9 cellular contexts compared by ENCODE assay signal in genomic region chr2:100984892-100985307, GRCh38. TPM values are rescaled to one million over a fixed set of nuclear protein-coding genes. Genes with fewer than 3 reads are reported as not detected.
DNase-seq lines count a peak whose midpoint lies in the region; ATAC-seq and TF ChIP-seq lines count a peak whose summit lies in the region.
"Had no signal": no experiment of that assay in that cellular context is flagged by ENCODE, and none has a peak within 500 bp of the region (broad histone marks: within the 10 kb centered on the region; RNA-seq: fewer than 3 reads in every experiment).

No MANE protein-coding gene starts in this region.

- no peaks in the 10 kb centered on the region for H3F3A ChIP-seq in GM23338 (replicated peaks; ENCODE audit: low read depth)

- H2AFZ ChIP-seq in GM23338: no peak overlapping the region

- H3K27me3 ChIP-seq in CD8-positive, alpha-beta memory T cell (ENCODE audit: insufficient read depth, low read length, poor library complexity, severe bottlenecking): no peaks in the 10 kb centered on the region
- no peaks in the 10 kb centered on the region for H3K27me3 ChIP-seq in GM23338 (ENCODE audit: insufficient read depth)

- H3K27me3 Mint-ChIP-seq in CD8-positive, alpha-beta memory T cell: no peaks in the 10 kb centered on the region
- H3K27me3 Mint-ChIP-seq in GM23338 (ENCODE audit: insufficient read depth, low read depth, poor library complexity): no peaks in the 10 kb centered on the region
- H3K27me3 Mint-ChIP-seq: IgD-negative memory B cell had no signal

- DNase-seq in CD8-positive, alpha-beta memory T cell: peak; percentile 57 to 84 (median 67)
- peak; percentile 91 for DNase-seq in GM23338 (ENCODE audit: low spot score)
- peak; percentile 49 for DNase-seq in NCI-H2171 treated with DMSO at 0.1 percent for 48 hours (lab: John Stamatoyannopoulos, UW)
- DNase-seq in activated CD4-positive, alpha-beta T cell treated with anti-CD3 and anti-CD28 coated beads for 1 hour: peak; percentile 69
- DNase-seq in cerebellar cortex (ENCODE audit: low spot score): peak; percentile 76
- DNase-seq in left colon: peak; percentile 58 to 76
- peak; percentile 81 for DNase-seq in stimulated activated CD4-positive, alpha-beta T cell treated with anti-CD3 and anti-CD28 coated beads, Interleukin-4, amount 100 ng/mL, for 1 hour

- peaks cover 0 to 3% (median 2%) of the 10 kb centered on the region in 3 donors for H3K4me1 Mint-ChIP-seq in CD8-positive, alpha-beta memory T cell
- H3K4me1 Mint-ChIP-seq in GM23338: peaks cover 25% of the 10 kb centered on the region

- no peak overlapping the region for H3K27ac ChIP-seq in CD8-positive, alpha-beta memory T cell (ENCODE audit: low read depth, low read length)
- H3K27ac ChIP-seq in GM23338 (ENCODE audit: low read depth): no peak overlapping the region

- H3K4me3 ChIP-seq in CD8-positive, alpha-beta memory T cell (ENCODE audit: low read length): no peak overlapping the region
- no peak overlapping the region for H3K4me3 ChIP-seq in GM23338

- H3K9me3 Mint-ChIP-seq in CD8-positive, alpha-beta memory T cell: no peaks in the 10 kb centered on the region
- H3K9me3 Mint-ChIP-seq in GM23338: no peaks in the 10 kb centered on the region

- TF ChIP-seq CTCF in GM23338 (conservative IDR thresholded peaks at IDR 0.05; ENCODE audit: low read depth in 2 of 2): peak; percentile 88 to 95

- POLR2A ChIA-PET in CD8-positive, alpha-beta memory T cell (lab: Charles Lee): no interaction called here

- peak overlapping the region in 1 of 7 donors; percentile 34 for H3K4me3 Mint-ChIP-seq in CD8-positive, alpha-beta memory T cell
- no peak overlapping the region for H3K4me3 Mint-ChIP-seq in GM23338
- H3K4me3 Mint-ChIP-seq: IgD-negative memory B cell had no signal

- intact Hi-C loops in left colon (cut with DNase I, micrococcal nuclease): loop anchor here (2.0 to 10.0 kb wide), 3 partner anchors 254 to 378 kb away; no protein-coding TSS in a partner anchor

- peaks cover 0 to 2% (median 0%) of the 10 kb centered on the region in 3 donors for H3K36me3 Mint-ChIP-seq in CD8-positive, alpha-beta memory T cell
- H3K36me3 Mint-ChIP-seq in GM23338 (ENCODE audit: low read depth): peaks cover 3% of the 10 kb centered on the region; the same call in 1 of the 3 replicates
- H3K36me3 Mint-ChIP-seq: IgD-negative memory B cell had no signal

- CTCF ChIA-PET in CD8-positive, alpha-beta memory T cell (lab: Charles Lee): interaction anchor here (0.7 to 8.0 kb wide), 5 partner anchors 8 to 391 kb away, joined by 3 to 106 read pairs (median 3); no protein-coding TSS in a partner anchor

- no peaks in the 10 kb centered on the region for H3K9me3 ChIP-seq in CD8-positive, alpha-beta memory T cell (ENCODE audit: low read length)

- peak overlapping the region in 2 of 8 donors; percentile 5 to 35 for H3K27ac Mint-ChIP-seq in CD8-positive, alpha-beta memory T cell
- no peak overlapping the region for H3K27ac Mint-ChIP-seq in GM23338
- H3K27ac Mint-ChIP-seq: IgD-negative memory B cell had no signal

- no peaks in the 10 kb centered on the region for H3K36me3 ChIP-seq in CD8-positive, alpha-beta memory T cell (ENCODE audit: insufficient read depth, low read length)
- H3K36me3 ChIP-seq in GM23338 (ENCODE audit: insufficient read depth): no peaks in the 10 kb centered on the region

- H3K9me2 ChIP-seq in GM23338 (ENCODE audit: insufficient read depth): no peaks in the 10 kb centered on the region

- ATAC-seq in GM23338: peak; percentile 81
- peak; percentile 79 for ATAC-seq in left colon
- ATAC-seq in GM18520 (IDR thresholded peaks at IDR 0.05; ENCODE audit: unreplicated experiment): no peak

- H3K4me2 ChIP-seq in GM23338: no peak overlapping the region

- H3K79me2 ChIP-seq in GM23338 (replicated peaks; ENCODE audit: insufficient read depth): no peaks in the 10 kb centered on the region

- no peaks in the 10 kb centered on the region for H4K20me1 ChIP-seq in GM23338 (replicated peaks; ENCODE audit: insufficient read depth)

- no peaks in the 10 kb centered on the region for H3K4me1 ChIP-seq in CD8-positive, alpha-beta memory T cell (ENCODE audit: insufficient read depth, low read length)
- peaks cover 6% of the 10 kb centered on the region; the same call in 1 of the 2 replicates for H3K4me1 ChIP-seq in GM23338 (ENCODE audit: insufficient read depth)

TF ChIP-seq in GM23338, 12 proteins besides CTCF, POLR2A, EP300 and RAD21:
- no peak for TF ChIP-seq NANOG (IDR thresholded peaks at IDR 0.05; ENCODE audit: borderline replicate concordance)
- TF ChIP-seq ZNF331 (CRISPR knock-in tag; IDR thresholded peaks at IDR 0.05; ENCODE audit: low read depth): no peak
- TF ChIP-seq ZNF462 (CRISPR knock-in tag; IDR thresholded peaks at IDR 0.05): no peak
- TF ChIP-seq ETS1 (IDR thresholded peaks at IDR 0.05): no peak
- no peak for TF ChIP-seq CREB1 (CRISPR knock-in tag; IDR thresholded peaks at IDR 0.05; ENCODE audit: low read depth)
- no peak for TF ChIP-seq POLR2AphosphoS5 (IDR thresholded peaks at IDR 0.05; ENCODE audit: low read depth)
- no peak for TF ChIP-seq EZH2phosphoT487 (IDR thresholded peaks at IDR 0.05; ENCODE audit: unreplicated experiment)

RNA-seq across cellular contexts. Expression of gene RPL31, which starts 17.2 kb away (rescaled TPM):
- 1,000 to 10,000 TPM; 1,340 to 1,381 TPM for total RNA-seq in CD8-positive, alpha-beta memory T cell
- polyA plus RNA-seq in CD8-positive, alpha-beta memory T cell: 4,796 TPM
- total RNA-seq in GM23338 (2014; rRNA removed; shearing (Covaris generic)): 819 and 926 TPM in 2 replicates
- 3,213 and 3,415 TPM in 2 replicates for polyA plus RNA-seq in GM23338 (2016; fragmentation: Nextera tagmentation; extraction: Ambion mirVana)
- 1,000 to 10,000 TPM; 1,084 to 1,104 TPM for total RNA-seq in left colon
